Comparison of ENCODE assay signal across 9 cellular contexts in the genomic region with DNA sequence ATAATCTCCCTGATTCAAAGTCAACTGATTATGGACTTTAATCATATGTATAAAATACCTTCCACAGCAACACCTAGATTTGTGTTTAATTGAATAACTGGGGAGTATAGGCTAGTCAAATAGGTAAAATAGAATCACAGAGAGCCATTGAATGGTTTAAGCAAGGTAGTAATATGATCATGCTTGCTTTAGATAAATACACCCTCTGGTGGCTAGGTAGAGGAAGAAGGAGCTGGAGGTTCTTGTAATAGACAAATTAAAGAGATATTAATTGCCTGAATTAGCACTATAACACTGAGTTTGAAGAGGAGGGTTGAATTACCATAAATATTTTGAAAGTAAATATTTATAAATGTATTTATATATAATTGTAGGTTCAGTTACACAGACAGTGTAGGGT. TPM values are rescaled to one million over a fixed set of nuclear protein-coding genes. Genes with fewer than 3 reads are reported as not detected.
DNase-seq lines count a peak whose midpoint lies in the region; ATAC-seq and TF ChIP-seq lines count a peak whose summit lies in the region.
"Had no signal": no experiment of that assay in that cellular context is flagged by ENCODE, and none has a peak within 500 bp of the region (broad histone marks: within the 10 kb centered on the region; RNA-seq: fewer than 3 reads in every experiment).

No MANE protein-coding gene starts in this region.

- ATAC-seq in GM21381 (IDR thresholded peaks at IDR 0.05; ENCODE audit: unreplicated experiment): no peak

- no peaks in the 10 kb centered on the region for H3K36me3 Mint-ChIP-seq in mesothelial cell of epicardium

- intact Hi-C loops in posterior cingulate gyrus (cut with DNase I): no loop called here

- TF ChIP-seq CTCF in C4-2B (conservative IDR thresholded peaks at IDR 0.05): peak; percentile 44
- TF ChIP-seq CTCF in mesothelial cell of epicardium (IDR thresholded peaks at IDR 0.05; ENCODE audit: unreplicated experiment): no peak

- H3K27ac ChIP-seq in C4-2B: no peak overlapping the region

- no peak overlapping the region for H3K4me3 Mint-ChIP-seq in mesothelial cell of epicardium

- peaks cover 19% of the 10 kb centered on the region for H3K9me3 Mint-ChIP-seq in mesothelial cell of epicardium

- peak; percentile 51 for DNase-seq in NCI-H1092 treated with DMSO at 0.1 percent for 48 hours (lab: John Stamatoyannopoulos, UW)
- DNase-seq in amniotic epithelial cell (ENCODE audit: low read depth): peak; percentile 56
- DNase-seq in kidney tubule cell (ENCODE audit: low spot score): peak; percentile 39
- DNase-seq in activated T-cell treated with anti-CD3 and anti-CD28 coated beads, Interleukin-2, amount 50 U/mL, for 48 hours: no peak
- no peak for DNase-seq in mesothelial cell of epicardium (ENCODE audit: low spot score in 2 of 2, unreplicated experiment in 2 of 2)
- DNase-seq in posterior cingulate gyrus: no peak
- DNase-seq: activated CD8-positive, alpha-beta memory T cell treated with anti-CD3 and anti-CD28 coated beads, Interleukin-2, amount 50 U/mL, for 48 hours had no signal

- H3K4me1 Mint-ChIP-seq in mesothelial cell of epicardium: no peaks in the 10 kb centered on the region

- H3K27me3 Mint-ChIP-seq in mesothelial cell of epicardium (ENCODE audit: low read depth): peaks cover 5% of the 10 kb centered on the region

- H3K27ac Mint-ChIP-seq in mesothelial cell of epicardium: no peak overlapping the region

RNA-seq across cellular contexts. Expression of gene DIRAS3, which starts 40.3 kb away (rescaled TPM):
- 1.6 to 2.5 TPM (median 2.0 TPM) in 3 replicates for total RNA-seq in mesothelial cell of epicardium

Comparison
In these comparisons a context has a peak if more than half of its experiments do, and no peak if none do; other contexts are left out.
1. DNase-seq: peak in NCI-H1092 treated with DMSO at 0.1 percent for 48 hours (single experiment), amniotic epithelial cell (single experiment) and kidney tubule cell (single experiment); none in activated T-cell treated with anti-CD3 and anti-CD28 coated beads, Interleukin-2, amount 50 U/mL, for 48 hours (0 of 2), mesothelial cell of epicardium (0 of 2) and posterior cingulate gyrus (0 of 10).